In the genomic region with DNA sequence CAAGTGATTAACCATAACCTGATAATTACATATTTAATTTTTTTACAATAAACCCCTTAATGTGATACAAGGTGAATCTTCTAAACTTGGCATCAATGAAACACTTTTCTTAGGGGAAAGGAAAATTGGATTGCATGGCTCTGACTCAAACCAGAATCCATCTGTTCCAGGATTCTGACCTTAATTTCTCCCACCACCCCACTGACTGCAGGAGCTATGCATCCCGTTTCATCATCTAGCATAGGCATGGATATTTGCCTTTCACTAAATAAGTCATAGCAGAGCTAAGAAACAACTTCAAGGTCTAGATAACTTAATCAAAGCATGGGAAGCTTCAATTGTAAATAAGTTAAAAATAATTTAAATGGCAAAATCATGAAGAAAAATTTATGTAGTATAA, we compare ENCODE assay signal across 27 cellular contexts.
"Had no signal": no experiment of that assay in that cellular context is flagged by ENCODE, and none has a peak within 500 bp of the region (broad histone marks: within the 10 kb centered on the region; RNA-seq: fewer than 3 reads in every experiment).

No MANE protein-coding gene starts in this region.

- H3K4me3 ChIP-seq: ascending aorta, esophagus muscularis mucosa, heart left ventricle, ovary, psoas muscle, sigmoid colon, stomach, thyroid gland had no signal

- H3K27ac ChIP-seq: ascending aorta, esophagus muscularis mucosa, heart left ventricle, ovary, psoas muscle, sigmoid colon, stomach, thyroid gland, WERI-Rb-1 had no signal

- ATAC-seq: activated CD4-positive, CD25-positive, alpha-beta regulatory T cell treated with anti-CD3 and anti-CD28 coated beads, Interleukin-2, amount 50 U/mL, for 24 hours; heart left ventricle; naive thymus-derived CD4-positive, alpha-beta T cell; psoas muscle; stimulated activated naive B cell treated with anti-CD40 and anti-IgM and Interleukin-4, amounts not matched to agents 10 μg/mL and 1 μg/mL and 100 μg/mL, for 72 hours had no signal

- H3K36me3 Mint-ChIP-seq: activated naive CD4-positive, alpha-beta T cell treated with anti-CD3 and anti-CD28 coated beads, Interleukin-2, amount 10 ng/mL, durations not matched to agents 7 days and 5 days; activated naive CD8-positive, alpha-beta T cell treated with anti-CD3 and anti-CD28 coated beads, Interleukin-2, amount 10 ng/mL, durations not matched to agents 7 days and 5 days; immature natural killer cell; naive thymus-derived CD4-positive, alpha-beta T cell; stimulated activated naive B cell treated with anti-CD40 and anti-IgM and Interleukin-4, amounts not matched to agents 10 μg/mL and 1 μg/mL and 100 μg/mL, for 72 hours had no signal

- H3K27me3 ChIP-seq: ascending aorta, esophagus muscularis mucosa, heart left ventricle, ovary, stomach, thyroid gland had no signal

- H3K36me3 ChIP-seq: ascending aorta, esophagus muscularis mucosa, heart left ventricle, ovary, sigmoid colon, stomach, thyroid gland, WERI-Rb-1 had no signal

- H3K4me3 Mint-ChIP-seq: activated CD4-positive, alpha-beta memory T cell treated with anti-CD3 and anti-CD28 coated beads, Interleukin-2, amount 10 ng/mL, durations not matched to agents 7 days and 5 days; activated CD4-positive, alpha-beta T cell treated with anti-CD3 and anti-CD28 coated beads, Interleukin-2, amount 10 ng/mL, durations not matched to agents 24 days and 14 days; activated naive CD4-positive, alpha-beta T cell treated with anti-CD3 and anti-CD28 coated beads, Interleukin-2, amount 10 ng/mL, durations not matched to agents 7 days and 5 days; activated naive CD8-positive, alpha-beta T cell treated with anti-CD3 and anti-CD28 coated beads, Interleukin-2, amount 10 ng/mL, durations not matched to agents 7 days and 5 days; activated T-cell treated with anti-CD3 and anti-CD28 coated beads, Interleukin-2, amount 50 U/mL, for 24 hours; immature natural killer cell; naive thymus-derived CD4-positive, alpha-beta T cell; stimulated activated naive B cell treated with anti-CD40 and anti-IgM and Interleukin-4, amounts not matched to agents 10 μg/mL and 1 μg/mL and 100 μg/mL, for 72 hours had no signal

- H3K9me3 Mint-ChIP-seq: activated CD4-positive, alpha-beta memory T cell treated with anti-CD3 and anti-CD28 coated beads, Interleukin-2, amount 10 ng/mL, durations not matched to agents 7 days and 5 days; activated CD4-positive, alpha-beta T cell treated with anti-CD3 and anti-CD28 coated beads, Interleukin-2, amount 10 ng/mL, durations not matched to agents 24 days and 14 days; activated naive CD4-positive, alpha-beta T cell treated with anti-CD3 and anti-CD28 coated beads, Interleukin-2, amount 10 ng/mL, durations not matched to agents 7 days and 5 days; activated naive CD8-positive, alpha-beta T cell treated with anti-CD3 and anti-CD28 coated beads, Interleukin-2, amount 10 ng/mL, durations not matched to agents 7 days and 5 days; activated T-cell treated with anti-CD3 and anti-CD28 coated beads, Interleukin-2, amount 50 U/mL, for 24 hours; stimulated activated naive B cell treated with anti-CD40 and anti-IgM and Interleukin-4, amounts not matched to agents 10 μg/mL and 1 μg/mL and 100 μg/mL, for 72 hours had no signal

- DNase-seq: activated CD4-positive, alpha-beta memory T cell treated with anti-CD3 and anti-CD28 coated beads, Interleukin-2, amount 10 ng/mL, durations not matched to agents 7 days and 5 days; activated CD4-positive, alpha-beta T cell treated with anti-CD3 and anti-CD28 coated beads, Interleukin-2, amount 10 ng/mL, durations not matched to agents 24 days and 14 days; activated CD8-positive, alpha-beta memory T cell treated with anti-CD3 and anti-CD28 coated beads, Interleukin-2, amount 50 U/mL, for 48 hours; activated gamma-delta T cell; activated naive CD4-positive, alpha-beta T cell treated with anti-CD3 and anti-CD28 coated beads, Interleukin-2, amount 10 ng/mL, durations not matched to agents 7 days and 5 days; activated naive CD8-positive, alpha-beta T cell treated with anti-CD3 and anti-CD28 coated beads, Interleukin-2, amount 10 ng/mL, durations not matched to agents 7 days and 5 days; activated T-cell treated with anti-CD3 and anti-CD28 coated beads, Interleukin-2, amount 50 U/mL, for 24 hours; central memory CD4-positive, alpha-beta T cell; dermis blood vessel endothelial cell; effector CD4-positive, alpha-beta T cell; heart left ventricle; hypothalamus; immature natural killer cell; midbrain; naive thymus-derived CD4-positive, alpha-beta T cell; ovary; psoas muscle; sigmoid colon; stimulated activated CD4-positive, alpha-beta T cell treated with anti-CD3 and anti-CD28 coated beads, Interleukin-15, amount 100 ng/mL, for 24 hours; stimulated activated CD4-positive, alpha-beta T cell treated with anti-CD3 and anti-CD28 coated beads, Interleukin-2, amount 100 ng/mL, for 24 hours; stimulated activated naive B cell treated with anti-CD40 and anti-IgM and Interleukin-4, amounts not matched to agents 10 μg/mL and 1 μg/mL and 100 μg/mL, for 72 hours; stomach; thyroid gland; WERI-Rb-1 had no signal

- H3K9me3 ChIP-seq: ascending aorta, esophagus muscularis mucosa, heart left ventricle, ovary, psoas muscle, sigmoid colon, stomach, thyroid gland had no signal

- H3K27ac Mint-ChIP-seq: activated CD4-positive, alpha-beta memory T cell treated with anti-CD3 and anti-CD28 coated beads, Interleukin-2, amount 10 ng/mL, durations not matched to agents 7 days and 5 days; activated CD4-positive, alpha-beta T cell treated with anti-CD3 and anti-CD28 coated beads, Interleukin-2, amount 10 ng/mL, durations not matched to agents 24 days and 14 days; activated naive CD4-positive, alpha-beta T cell treated with anti-CD3 and anti-CD28 coated beads, Interleukin-2, amount 10 ng/mL, durations not matched to agents 7 days and 5 days; activated naive CD8-positive, alpha-beta T cell treated with anti-CD3 and anti-CD28 coated beads, Interleukin-2, amount 10 ng/mL, durations not matched to agents 7 days and 5 days; activated T-cell treated with anti-CD3 and anti-CD28 coated beads, Interleukin-2, amount 50 U/mL, for 24 hours; immature natural killer cell; naive thymus-derived CD4-positive, alpha-beta T cell; stimulated activated naive B cell treated with anti-CD40 and anti-IgM and Interleukin-4, amounts not matched to agents 10 μg/mL and 1 μg/mL and 100 μg/mL, for 72 hours had no signal

- H3K4me1 ChIP-seq: psoas muscle, thyroid gland had no signal
